ENCODE assay signal across 16 cellular contexts in genomic region chr2:8575810-8576423, GRCh38.
DNase-seq lines count a peak whose midpoint lies in the region; ATAC-seq, FAIRE-seq and TF ChIP-seq lines count a peak whose summit lies in the region.
"Had no signal": no experiment of that assay in that cellular context is flagged by ENCODE, and none has a peak within 500 bp of the region (broad histone marks: within the 10 kb centered on the region; RNA-seq: fewer than 3 reads in every experiment).

No MANE protein-coding gene starts in this region.

- intact Hi-C loops in IMR-90 (cut with micrococcal nuclease) (no loop called here), GM12878 (cut with micrococcal nuclease; ENCODE audit: unreplicated experiment) (loop anchor here (1.0 to 5.0 kb wide), 2 partner anchors 49 to 105 kb away; no protein-coding TSS in a partner anchor), colonic mucosa (cut with DNase I) (no loop called here), prostate gland (cut with DNase I) (no loop called here)

- H2BK15ac ChIP-seq in IMR-90 (ENCODE audit: low read depth, low read length) = no peak overlapping the region

- TF ChIP-seq RAD21 in IMR-90 (IDR thresholded peaks at IDR 0.05; ENCODE audit: low read length) (no peak), GM12878 (IDR thresholded peaks at IDR 0.05; ENCODE audit: insufficient read depth, low read depth, low read length) (no peak)

- dilution Hi-C loops in IMR-90 (cut with HindIII; ENCODE audit: low sequenced_read_pairs, unreplicated experiment) = no loop called here

- WGBS in IMR-90 (ENCODE audit: extremely low coverage in 2 of 2, insufficient read length in 1 of 2), 2 experiments = 55% methylated on average over 6 of the region's 14 CpGs; no CpG with 5 or more reads in 1 of the 2 experiments
- WGBS in GM12878 (ENCODE audit: insufficient coverage, insufficient replicate concordance, low lambda C conversion rate, missing lambda C conversion rate) = 51% methylated on average over 14 of the region's 14 CpGs
- WGBS in prostate gland = 90% methylated on average over 14 of the region's 14 CpGs

- H2BK120ac ChIP-seq in IMR-90 (ENCODE audit: low read depth, low read length) = no peak overlapping the region

- no peaks in the 10 kb centered on the region for H3K9me3 ChIP-seq in CD8-positive, alpha-beta memory T cell (ENCODE audit: low read length)
- H3K9me3 ChIP-seq in IMR-90 (ENCODE audit: control insufficient read depth, insufficient read depth, low read length) (no peaks in the 10 kb centered on the region), GM12878 (replicated peaks; ENCODE audit: control insufficient read depth, insufficient read depth, low read length) (no peaks in the 10 kb centered on the region), colonic mucosa (no peaks in the 10 kb centered on the region), Karpas-422 (ENCODE audit: low read length) (no peaks in the 10 kb centered on the region), prostate gland (no peaks in the 10 kb centered on the region)
- H3K9me3 ChIP-seq: upper lobe of left lung had no signal

- peak overlapping the region; percentile 11 for H3K4me3 ChIP-seq in CD8-positive, alpha-beta memory T cell (ENCODE audit: low read length)
- H3K4me3 ChIP-seq in IMR-90 (ENCODE audit: insufficient read depth, low read depth, low read length) (no peak overlapping the region), GM12878 (peak overlapping the region; percentile 41; the same call in 1 of the 2 replicates), colonic mucosa (no peak overlapping the region), Karpas-422 (ENCODE audit: low read length) (no peak overlapping the region), prostate gland (no peak overlapping the region)
- H3K4me3 ChIP-seq: PC-9, upper lobe of left lung had no signal

- H3K9ac ChIP-seq in IMR-90 (ENCODE audit: low read depth, low read length) (no peak overlapping the region), GM12878 (ENCODE audit: control insufficient read depth, insufficient read depth, low read length) (peak overlapping the region; percentile 15; the same call in 1 of the 2 replicates), colonic mucosa (ENCODE audit: low read depth in 2 of 2, low read length in 2 of 2) (no peak overlapping the region), Karpas-422 (ENCODE audit: low read length) (no peak overlapping the region)

- H3K9me2 ChIP-seq in Karpas-422 (replicated peaks; ENCODE audit: insufficient read depth, low read length) = no peaks in the 10 kb centered on the region

- H2AK9ac ChIP-seq in IMR-90 (replicated peaks; ENCODE audit: low read depth, low read length, poor library complexity) = no peak overlapping the region

- no peaks in the 10 kb centered on the region for H3K79me2 ChIP-seq in GM12878 (ENCODE audit: control insufficient read depth, insufficient read depth, low read length)
- no peaks in the 10 kb centered on the region for H3K79me2 ChIP-seq in Karpas-422 (ENCODE audit: low read length)

- in situ Hi-C loops in IMR-90 (cut with MboI; ENCODE audit: low sequenced_read_pairs) = no loop called here
- in situ Hi-C loops in GM12878 (cut with MboI) = no loop called here

- no peak for FAIRE-seq in GM12878 (lab: Jason Lieb, UNC)
- FAIRE-seq: colon, D721Med had no signal

- no peaks in the 10 kb centered on the region for H3K79me1 ChIP-seq in IMR-90 (ENCODE audit: low read depth in 1 of 2, low read length in 2 of 2)

- ATAC-seq in IMR-90 (ENCODE audit: low read depth) (no peak), GM12878 (peak; percentile 6), HG02840 (IDR thresholded peaks at IDR 0.05; ENCODE audit: low FRiP score, unreplicated experiment) (no peak)
- ATAC-seq: left colon had no signal

- H4K8ac ChIP-seq in IMR-90 (ENCODE audit: low read depth in 2 of 2, low read length in 2 of 2) = no peak overlapping the region

- SMC1A ChIA-PET in GM12878 (lab: Charles Lee; ENCODE audit: uncharacterized antibody, unreplicated experiment) = interaction anchor here (0.7 to 6.3 kb wide), 15 partner anchors 8 to 159 kb away, joined by 3 to 67 read pairs (median 7); partner anchors contain the start of gene ID2

- BruUV-seq in IMR-90 (replicated peaks; lab: Mats Ljungman, UMichigan) (no TSS peak), GM12878 (replicated peaks; lab: Mats Ljungman, UMichigan) (no TSS peak)

- peaks cover 4% of the 10 kb centered on the region; the same call in 1 of the 2 replicates for H3K9me1 ChIP-seq in IMR-90 (ENCODE audit: insufficient read depth, low read length)

- RAD21 ChIA-PET in GM12878 (lab: Charles Lee; ENCODE audit: unreplicated experiment) = interaction anchor here (0.7 to 6.8 kb wide), 19 partner anchors 8 to 156 kb away, joined by 3 to 97 read pairs (median 9); partner anchors contain the start of gene ID2

- H2BK5ac ChIP-seq in IMR-90 (ENCODE audit: low read depth, low read length, poor library complexity, severe bottlenecking) = no peak overlapping the region

- CTCF ChIA-PET in CD8-positive, alpha-beta memory T cell (lab: Charles Lee) = interaction anchor here (1.3 to 1.6 kb wide), 2 partner anchors 27 to 107 kb away, joined by 3 read pairs; no protein-coding TSS in a partner anchor
- CTCF ChIA-PET in IMR-90 (lab: Yijun Ruan, JAX) (no interaction called here), GM12878 (lab: Yijun Ruan, JAX) (interaction anchor here (0.9 to 4.3 kb wide), 7 partner anchors 31 to 105 kb away, joined by 3 to 24 read pairs (median 4); partner anchors contain the start of gene ID2)

- peaks cover 28% of the 10 kb centered on the region for H3K4me1 ChIP-seq in CD8-positive, alpha-beta memory T cell (ENCODE audit: insufficient read depth, low read length)
- H3K4me1 ChIP-seq in IMR-90 (ENCODE audit: control insufficient read depth, insufficient read depth, low read length) = peaks cover 7% of the 10 kb centered on the region; the same call in 1 of the 2 replicates
- H3K4me1 ChIP-seq in GM12878 (ENCODE audit: control insufficient read depth, insufficient read depth, low read length) = peaks cover 46% of the 10 kb centered on the region
- peaks cover 19% of the 10 kb centered on the region for H3K4me1 ChIP-seq in colonic mucosa
- H3K4me1 ChIP-seq in Karpas-422 (ENCODE audit: low read length) = peaks cover 80% of the 10 kb centered on the region
- peaks cover 8% of the 10 kb centered on the region for H3K4me1 ChIP-seq in prostate gland (replicated peaks)

- no peak for TF ChIP-seq EP300 in GM12878 (IDR thresholded peaks at IDR 0.05; ENCODE audit: borderline replicate concordance in 1 of 2, control insufficient read depth in 1 of 2, low read depth in 2 of 2, low read length in 2 of 2)

- H3K18ac ChIP-seq in IMR-90 (ENCODE audit: low read depth, low read length) = no peak overlapping the region

- H4K20me1 ChIP-seq in IMR-90 (ENCODE audit: insufficient read depth, low read length) (no peaks in the 10 kb centered on the region), GM12878 (ENCODE audit: control insufficient read depth, insufficient read depth) (no peaks in the 10 kb centered on the region), Karpas-422 (ENCODE audit: insufficient read depth, low read depth, low read length) (no peaks in the 10 kb centered on the region)

- no peak overlapping the region for H4K5ac ChIP-seq in IMR-90 (ENCODE audit: low read depth, low read length)

- POLR2A ChIA-PET in CD8-positive, alpha-beta memory T cell (lab: Charles Lee) = no interaction called here
- POLR2A ChIA-PET in IMR-90 (lab: Charles Lee; ENCODE audit: unreplicated experiment) (no interaction called here), GM12878 (lab: Charles Lee) (interaction anchor here (0.6 to 5.9 kb wide), 13 partner anchors 10 to 109 kb away, joined by 3 to 73 read pairs (median 6); partner anchors contain the start of gene ID2)

- TF ChIP-seq CTCF in IMR-90 (conservative IDR thresholded peaks at IDR 0.05; ENCODE audit: low read depth, low read length) = no peak
- TF ChIP-seq CTCF in GM12878 (IDR thresholded peaks at IDR 0.05 in 2 of 3, conservative IDR thresholded peaks at IDR 0.05 in 1 of 3; ENCODE audit: control insufficient read depth in 2 of 3, extremely low read depth in 1 of 3, insufficient read depth in 1 of 3, low read depth in 3 of 3, low read length in 3 of 3) = no peak
- no peak for TF ChIP-seq CTCF in neural crest cell (conservative IDR thresholded peaks at IDR 0.05)
- no peak for TF ChIP-seq CTCF in colonic mucosa (IDR thresholded peaks at IDR 0.05)
- no peak for TF ChIP-seq CTCF in prostate gland (IDR thresholded peaks at IDR 0.05)

- H3K27me3 Mint-ChIP-seq in CD8-positive, alpha-beta memory T cell = no peaks in the 10 kb centered on the region
- H3K27me3 Mint-ChIP-seq in neural crest cell (ENCODE audit: low read depth) = no peaks in the 10 kb centered on the region

- no peak overlapping the region for H3K56ac ChIP-seq in IMR-90 (ENCODE audit: extremely low read depth, insufficient read depth, low read length)

- no peak overlapping the region for H3K27ac ChIP-seq in CD8-positive, alpha-beta memory T cell (ENCODE audit: low read depth, low read length)
- H3K27ac ChIP-seq in IMR-90 (ENCODE audit: insufficient read depth, low read length) (no peak overlapping the region), GM12878 (ENCODE audit: control insufficient read depth, insufficient read depth) (no peak overlapping the region), colonic mucosa (no peak overlapping the region), Karpas-422 (ENCODE audit: low read length) (no peak overlapping the region), prostate gland (no peak overlapping the region)
- H3K27ac ChIP-seq: PC-9, upper lobe of left lung had no signal

- H2AK5ac ChIP-seq in IMR-90 (ENCODE audit: low read depth, low read length) = no peak overlapping the region

- no peaks in the 10 kb centered on the region for H3K36me3 ChIP-seq in CD8-positive, alpha-beta memory T cell (ENCODE audit: insufficient read depth, low read length)
- H3K36me3 ChIP-seq in IMR-90 (ENCODE audit: control insufficient read depth, insufficient read depth, low read length) (no peaks in the 10 kb centered on the region), GM12878 (ENCODE audit: control insufficient read depth in 2 of 2, insufficient read depth in 2 of 2, low read length in 1 of 2) (no peaks in the 10 kb centered on the region), colonic mucosa (no peaks in the 10 kb centered on the region), Karpas-422 (ENCODE audit: insufficient read depth, low read length) (no peaks in the 10 kb centered on the region), prostate gland (no peaks in the 10 kb centered on the region)
- H3K36me3 ChIP-seq: upper lobe of left lung had no signal

- H3K9me3 Mint-ChIP-seq in CD8-positive, alpha-beta memory T cell = no peaks in the 10 kb centered on the region
- no peaks in the 10 kb centered on the region for H3K9me3 Mint-ChIP-seq in neural crest cell
- H3K9me3 Mint-ChIP-seq: activated T-helper 1 cell treated with anti-CD3 and anti-CD28 coated beads, Interleukin-12 subunit alpha, Interleukin-12 subunit beta, Interleukin-2, Interleukin-4 antibody, amounts not matched to agents 30 ng/mL and 10 ng/mL and 1 ng/mL, durations not matched to agents 14 hours and 24 hours and 36 hours had no signal

- no peak overlapping the region for H4K91ac ChIP-seq in IMR-90 (ENCODE audit: insufficient read depth, low read depth, low read length)

- TF ChIP-seq POLR2A in IMR-90 (IDR thresholded peaks at IDR 0.05; ENCODE audit: low read depth, low read length) (no peak), GM12878 (IDR thresholded peaks at IDR 0.05; ENCODE audit: low read depth, low read length) (no peak), prostate gland (IDR thresholded peaks at IDR 0.05) (no peak)

- no peak overlapping the region for H3K23ac ChIP-seq in IMR-90 (ENCODE audit: low read depth, low read length)

- H3K4me2 ChIP-seq in IMR-90 (ENCODE audit: low read depth, low read length) (no peak overlapping the region), GM12878 (ENCODE audit: control insufficient read depth, insufficient read depth) (peak overlapping the region; percentile 61), Karpas-422 (ENCODE audit: low read depth, low read length, poor library complexity, severe bottlenecking) (no peak overlapping the region)
- H3K4me2 ChIP-seq: PC-9 had no signal

- peak overlapping the region in 4 of 8 donors; percentile 7 to 58 (median 13) for H3K27ac Mint-ChIP-seq in CD8-positive, alpha-beta memory T cell
- H3K27ac Mint-ChIP-seq in neural crest cell (ENCODE audit: unreplicated experiment) = peak overlapping the region; percentile 89

- H2AFZ ChIP-seq in IMR-90 (replicated peaks; ENCODE audit: low read length, poor library complexity) (no peak overlapping the region), GM12878 (ENCODE audit: control insufficient read depth, low read depth, low read length) (no peak overlapping the region), Karpas-422 (ENCODE audit: low read length) (no peak overlapping the region)
- H2AFZ ChIP-seq: PC-9 had no signal

- H3K14ac ChIP-seq in IMR-90 (replicated peaks; ENCODE audit: low read depth, low read length) = peak overlapping the region; percentile 79

- H3K4me1 Mint-ChIP-seq in CD8-positive, alpha-beta memory T cell = peaks cover 36 to 49% (median 37%) of the 10 kb centered on the region in 3 donors
- H3K4me1 Mint-ChIP-seq in neural crest cell = peaks cover 41% of the 10 kb centered on the region

- no peak overlapping the region; the same call in 1 of the 2 replicates for H3K4ac ChIP-seq in IMR-90 (ENCODE audit: low read depth, low read length)

- H3K36me3 Mint-ChIP-seq in CD8-positive, alpha-beta memory T cell = no peaks in the 10 kb centered on the region
- no peaks in the 10 kb centered on the region for H3K36me3 Mint-ChIP-seq in neural crest cell (ENCODE audit: low read depth)

- peak overlapping the region in 6 of 7 donors; percentile 60 to 81 (median 72) for H3K4me3 Mint-ChIP-seq in CD8-positive, alpha-beta memory T cell
- no peak overlapping the region for H3K4me3 Mint-ChIP-seq in neural crest cell

- no peak for DNase-seq in CD8-positive, alpha-beta memory T cell
- DNase-seq in IMR-90 = no peak
- DNase-seq in GM12878 (ENCODE audit: low read depth, low spot score) = no peak
- no peak for DNase-seq in neural crest cell (ENCODE audit: low read depth, low spot score)
- DNase-seq in colonic mucosa = no peak
- DNase-seq in Karpas-422 = no peak
- no peak for DNase-seq in prostate gland (ENCODE audit: low spot score)
- DNase-seq: foreskin melanocyte, NCI-H146 had no signal

- H2BK20ac ChIP-seq in IMR-90 (ENCODE audit: low read depth, low read length) = no peak overlapping the region

- no peaks in the 10 kb centered on the region for H3K27me3 ChIP-seq in CD8-positive, alpha-beta memory T cell (ENCODE audit: insufficient read depth, low read length, poor library complexity, severe bottlenecking)
- H3K27me3 ChIP-seq in IMR-90 (ENCODE audit: control insufficient read depth, insufficient read depth, low read length) = no peaks in the 10 kb centered on the region
- H3K27me3 ChIP-seq in GM12878 (replicated peaks in 1 of 2; ENCODE audit: control insufficient read depth in 2 of 2, insufficient read depth in 2 of 2, low read length in 1 of 2) = no peaks in the 10 kb centered on the region
- no peaks in the 10 kb centered on the region for H3K27me3 ChIP-seq in colonic mucosa
- H3K27me3 ChIP-seq in Karpas-422 (ENCODE audit: low read length) = no peaks in the 10 kb centered on the region; the same call in 1 of the 2 replicates
- H3K27me3 ChIP-seq in prostate gland (replicated peaks; ENCODE audit: insufficient read depth) = no peaks in the 10 kb centered on the region
- H3K27me3 ChIP-seq: upper lobe of left lung had no signal

Comparison
In these comparisons a context has a peak if more than half of its experiments do, and no peak if none do; other contexts are left out.
1. H3K4me3 ChIP-seq: peak in CD8-positive, alpha-beta memory T cell (single experiment) and GM12878 (single experiment); none in IMR-90 (single experiment), colonic mucosa (single experiment), Karpas-422 (single experiment) and prostate gland (0 of 2).